In genomic region chr5:119016125-119016774, GRCh38 we compare ENCODE assay signal across 9 cellular contexts.
DNase-seq lines count a peak whose midpoint lies in the region; ATAC-seq lines count a peak whose summit lies in the region.
"Had no signal": no experiment of that assay in that cellular context is flagged by ENCODE, and none has a peak within 500 bp of the region (broad histone marks: within the 10 kb centered on the region; RNA-seq: fewer than 3 reads in every experiment).

No MANE protein-coding gene starts in this region.

- H3K27ac Mint-ChIP-seq in memory B cell: peak overlapping the region; percentile 77
- H3K27ac Mint-ChIP-seq: activated CD8-positive, alpha-beta T cell treated with anti-CD3 and anti-CD28 coated beads for 36 hours had no signal

- H3K36me3 Mint-ChIP-seq in memory B cell: no peaks in the 10 kb centered on the region

- DNase-seq in memory B cell (ENCODE audit: low spot score in 2 of 2) (peak in 1 of 2 donors; percentile 41), NCI-H1092 (lab: John Stamatoyannopoulos, UW) (no peak), HK-2 (ENCODE audit: unreplicated experiment) (no peak), putamen (ENCODE audit: low spot score) (no peak)
- no peak for DNase-seq in stimulated activated CD4-positive, alpha-beta T cell treated with anti-CD3 and anti-CD28 coated beads, Interleukin-2, amount 100 ng/mL, for 48 hours
- DNase-seq: activated CD8-positive, alpha-beta T cell treated with anti-CD3 and anti-CD28 coated beads for 36 hours had no signal

- ATAC-seq in GM19025 (IDR thresholded peaks at IDR 0.05; ENCODE audit: low read depth, unreplicated experiment) (peak; percentile 55), HG02610 (IDR thresholded peaks at IDR 0.05; ENCODE audit: unreplicated experiment) (peak; percentile 90), HG03457 (IDR thresholded peaks at IDR 0.05; ENCODE audit: unreplicated experiment) (peak; percentile 72), memory B cell (ENCODE audit: low read depth) (peak; percentile 88)
- ATAC-seq: activated CD8-positive, alpha-beta T cell treated with anti-CD3 and anti-CD28 coated beads for 36 hours had no signal

- no peaks in the 10 kb centered on the region for H3K9me3 Mint-ChIP-seq in memory B cell
- H3K9me3 Mint-ChIP-seq: activated CD8-positive, alpha-beta T cell treated with anti-CD3 and anti-CD28 coated beads for 36 hours had no signal

- H3K27me3 Mint-ChIP-seq in memory B cell: no peaks in the 10 kb centered on the region
- H3K27me3 Mint-ChIP-seq: activated CD8-positive, alpha-beta T cell treated with anti-CD3 and anti-CD28 coated beads for 36 hours had no signal

- peaks cover 21% of the 10 kb centered on the region for H3K4me1 Mint-ChIP-seq in memory B cell

- H3K4me3 Mint-ChIP-seq in memory B cell: no peak overlapping the region
- H3K4me3 Mint-ChIP-seq: activated CD8-positive, alpha-beta T cell treated with anti-CD3 and anti-CD28 coated beads for 36 hours had no signal
